Comparison of ENCODE assay signal across 17 cellular contexts in genomic region chr16:85595812-85596495, GRCh38.
"Had no signal": no experiment of that assay in that cellular context is flagged by ENCODE, and none has a peak within 500 bp of the region (broad histone marks: within the 10 kb centered on the region; RNA-seq: fewer than 3 reads in every experiment).

No MANE protein-coding gene starts in this region.

- ATAC-seq: left ventricle myocardium superior; stimulated activated naive CD8-positive, alpha-beta T cell treated with anti-CD3 and anti-CD28 coated beads, Interleukin-15, Interleukin-2, amounts not matched to agents 100 U/mL and 50 U/mL, for 24 hours had no signal

- H3K36me3 ChIP-seq: ascending aorta, breast epithelium, esophagus squamous epithelium, sigmoid colon, tibial artery had no signal

- H3K4me3 ChIP-seq: ascending aorta, breast epithelium, esophagus squamous epithelium, sigmoid colon, tibial artery had no signal

- H3K27ac Mint-ChIP-seq: activated T-helper 2 cell treated with anti-CD3 and anti-CD28 coated beads, Interferon-gamma antibody, Interleukin-2, Interleukin-4, amounts not matched to agents 10 μg/mL and 5 μg/mL and 100 μg/mL, durations not matched to agents 14 hours and 24 hours and 36 hours had no signal

- H3K9me3 ChIP-seq: ascending aorta, breast epithelium, esophagus squamous epithelium, sigmoid colon, tibial artery had no signal

- H3K9me3 Mint-ChIP-seq: activated T-helper 2 cell treated with anti-CD3 and anti-CD28 coated beads, Interferon-gamma antibody, Interleukin-2, Interleukin-4, amounts not matched to agents 10 μg/mL and 5 μg/mL and 100 μg/mL, durations not matched to agents 14 hours and 24 hours and 36 hours had no signal

- H3K27ac ChIP-seq: ascending aorta, breast epithelium, esophagus squamous epithelium, tibial artery, VCaP had no signal

- H3K4me1 ChIP-seq: ascending aorta had no signal

- DNase-seq: activated CD4-positive, alpha-beta T cell treated with anti-CD3 and anti-CD28 coated beads for 1 hour; activated CD4-positive, alpha-beta T cell treated with anti-CD3 and anti-CD28 coated beads, Interleukin-2, amount 50 U/mL, for 48 hours; activated naive CD4-positive, alpha-beta T cell treated with Interleukin-2 at 50 U/mL for 16 hours; effector CD4-positive, alpha-beta T cell; esophagus squamous epithelium; left ventricle myocardium superior; nucleus accumbens; sigmoid colon; stimulated activated naive CD8-positive, alpha-beta T cell treated with anti-CD3 and anti-CD28 coated beads, Interleukin-15, Interleukin-2, amounts not matched to agents 100 U/mL and 50 U/mL, for 24 hours; substantia nigra; SW 1271; T-helper 2 cell; tibial artery had no signal

- H3K27me3 ChIP-seq: ascending aorta, breast epithelium, esophagus squamous epithelium, sigmoid colon, tibial artery had no signal
